ENCODE assay signal across 9 cellular contexts in the genomic region with DNA sequence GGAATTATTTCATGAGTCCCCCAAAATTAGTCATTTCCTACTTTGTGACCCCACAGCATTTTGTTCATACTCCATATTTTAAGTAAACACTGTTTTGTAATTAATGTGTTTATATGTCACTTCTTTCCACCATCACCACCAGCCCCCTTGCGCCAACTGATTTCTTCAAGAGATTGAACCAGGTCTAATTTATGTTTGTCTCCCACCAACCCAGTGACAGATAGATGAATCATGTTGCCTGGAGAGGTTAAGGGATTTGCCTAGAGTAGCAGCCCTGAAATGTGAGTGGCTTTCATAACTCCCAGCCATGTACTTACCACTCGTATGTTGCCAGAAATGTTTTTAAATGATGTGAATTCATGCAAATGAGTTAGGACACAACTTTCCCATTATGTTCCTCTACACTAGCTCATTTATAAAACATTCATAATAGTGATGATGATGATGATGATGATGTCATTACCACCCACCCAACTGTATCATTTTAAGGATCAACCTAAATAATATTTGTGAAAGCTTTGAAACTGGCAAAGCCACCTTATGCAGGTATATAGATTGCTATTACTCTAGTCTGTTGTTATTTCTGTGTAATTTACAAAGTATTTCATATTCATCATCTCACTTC.
A peak's percentile ranks its signal among the peaks of the same experiment; 100 is the strongest.
DNase-seq lines count a peak whose midpoint lies in the region; ATAC-seq, FAIRE-seq and TF ChIP-seq lines count a peak whose summit lies in the region.
"Had no signal": no experiment of that assay in that cellular context is flagged by ENCODE, and none has a peak within 500 bp of the region (broad histone marks: within the 10 kb centered on the region; RNA-seq: fewer than 3 reads in every experiment).

No MANE protein-coding gene starts in this region.

- peak; percentile 68 for ATAC-seq in activated T-helper 17 cell treated with anti-CD3 and anti-CD28 coated beads, Interleukin-2, amount 50 U/mL, for 72 hours (replicated peaks)
- ATAC-seq in HG02938 (IDR thresholded peaks at IDR 0.05; ENCODE audit: unreplicated experiment): no peak
- ATAC-seq in left colon: no peak

- H3K4me2 ChIP-seq in H9 (ENCODE audit: insufficient read depth, insufficient read length, low read length) (no peak overlapping the region), keratinocyte (ENCODE audit: control insufficient read depth, extremely low read depth, insufficient read depth, low read depth, low read length) (peak overlapping the region; percentile 12)

- H3K4me3 Mint-ChIP-seq in H9: no peak overlapping the region
- H3K4me3 Mint-ChIP-seq in activated T-helper 17 cell treated with anti-CD3 and anti-CD28 coated beads, Interleukin-2, amount 50 U/mL, for 72 hours: peak overlapping the region; percentile 36

- no peak overlapping the region for H3K4ac ChIP-seq in H9 (ENCODE audit: low read depth, low read length)

- peak; percentile 48 for FAIRE-seq in keratinocyte (lab: Jason Lieb, UNC)

- no peak overlapping the region for H4K5ac ChIP-seq in H9 (ENCODE audit: insufficient read length, low read depth, low read length)

- H3K36me3 ChIP-seq in keratinocyte (ENCODE audit: control insufficient read depth in 2 of 2, extremely low read depth in 1 of 2, insufficient read depth in 2 of 2, low read length in 2 of 2): peaks cover 0 to 9% of the 10 kb centered on the region in 2 experiments
- H3K36me3 ChIP-seq: Peyer's patch had no signal

- H2AK5ac ChIP-seq in H9 (ENCODE audit: insufficient read length, low read length): peak overlapping the region; percentile 87

- no peak overlapping the region for H2BK120ac ChIP-seq in H9 (ENCODE audit: low read depth, low read length, poor library complexity, severe bottlenecking)

- H3K14ac ChIP-seq in H9 (ENCODE audit: insufficient read depth, low read length): no peak overlapping the region

- no peaks in the 10 kb centered on the region for H3K23me2 ChIP-seq in H9 (ENCODE audit: insufficient read length, low read depth, low read length, poor library complexity, severe bottlenecking)

- no peak overlapping the region for H3K18ac ChIP-seq in H9 (ENCODE audit: insufficient read length, low read depth, low read length)

- H3K27me3 ChIP-seq in H9 (ENCODE audit: insufficient read depth, low read length) (no peaks in the 10 kb centered on the region), keratinocyte (ENCODE audit: control insufficient read depth, extremely low read depth, insufficient read depth, low read length) (no peaks in the 10 kb centered on the region)
- H3K27me3 ChIP-seq: Peyer's patch had no signal

- H2BK12ac ChIP-seq in H9 (ENCODE audit: insufficient read length, low read depth, low read length): peak overlapping the region; percentile 84

- no peaks in the 10 kb centered on the region for H4K20me1 ChIP-seq in H9 (ENCODE audit: control insufficient read depth, insufficient read depth, insufficient read length)
- H4K20me1 ChIP-seq in keratinocyte (ENCODE audit: control insufficient read depth, extremely low read depth, insufficient read depth, low read length): no peaks in the 10 kb centered on the region

- H3K79me1 ChIP-seq in H9 (ENCODE audit: insufficient read depth, low read depth, low read length, poor library complexity, severe bottlenecking): peaks cover 5% of the 10 kb centered on the region

- H3K9me1 ChIP-seq in keratinocyte (ENCODE audit: control insufficient read depth, extremely low read depth, insufficient read depth, low read length): peaks cover 2% of the 10 kb centered on the region

- H3K27ac ChIP-seq in H9 (ENCODE audit: insufficient read length, low read depth, low read length): no peak overlapping the region
- peak overlapping the region; percentile 74 for H3K27ac ChIP-seq in keratinocyte (ENCODE audit: control insufficient read depth, insufficient read depth, low read length)
- H3K27ac ChIP-seq: Peyer's patch had no signal

- H2BK15ac ChIP-seq in H9 (ENCODE audit: low read depth, low read length): no peak overlapping the region

- DNase-seq in AG08396 (ENCODE audit: low spot score): peak; percentile 26
- DNase-seq in H9: no peak
- DNase-seq in keratinocyte (ENCODE audit: low read depth, low spot score): no peak
- DNase-seq in left colon: no peak
- no peak for DNase-seq in NCI-H748 treated with DMSO at 0.1 percent for 48 hours (lab: John Stamatoyannopoulos, UW)
- DNase-seq in GM19240 (ENCODE audit: insufficient read length, low spot score): no peak
- DNase-seq: Peyer's patch had no signal

- H3K56ac ChIP-seq in H9 (ENCODE audit: insufficient read length, low read depth, low read length): no peak overlapping the region

- dilution Hi-C loops in keratinocyte (cut with MboI; ENCODE audit: extremely low pct_ligation_motif_present, low sequenced_read_pairs): no loop called here

- no peaks in the 10 kb centered on the region for H3K9me3 ChIP-seq in H9 (ENCODE audit: control insufficient read depth, low read depth, low read length)
- no peaks in the 10 kb centered on the region for H3K9me3 ChIP-seq in keratinocyte (ENCODE audit: control insufficient read depth, low read depth, low read length)
- H3K9me3 ChIP-seq: Peyer's patch had no signal

- no peak overlapping the region for H4K91ac ChIP-seq in H9 (ENCODE audit: insufficient read length, low read depth, low read length)

- no peaks in the 10 kb centered on the region for H3K27me3 Mint-ChIP-seq in H9 (ENCODE audit: low read depth)
- H3K27me3 Mint-ChIP-seq in activated T-helper 17 cell treated with anti-CD3 and anti-CD28 coated beads, Interleukin-2, amount 50 U/mL, for 72 hours: no peaks in the 10 kb centered on the region

- no peak overlapping the region for H3K4me3 ChIP-seq in keratinocyte (ENCODE audit: control insufficient read depth in 2 of 3, extremely low read depth in 1 of 3, insufficient read depth in 2 of 3, low read depth in 1 of 3, low read length in 3 of 3)
- H3K4me3 ChIP-seq: Peyer's patch had no signal

- intact Hi-C loops in left colon (cut with DNase I, micrococcal nuclease): no loop called here

- no peak overlapping the region for H3K9ac ChIP-seq in H9 (ENCODE audit: extremely low read depth, insufficient read length, low read length)
- no peak overlapping the region for H3K9ac ChIP-seq in keratinocyte (ENCODE audit: control insufficient read depth, extremely low read depth, insufficient read depth, low read length)

- no peak overlapping the region for H3K23ac ChIP-seq in H9 (ENCODE audit: insufficient read length, low read depth, low read length)

- H3T11ph ChIP-seq in H9 (ENCODE audit: low read length): no peak overlapping the region

- TF ChIP-seq CTCF in H9 (conservative IDR thresholded peaks at IDR 0.05) (no peak), keratinocyte (optimal IDR thresholded peaks at IDR 0.05 in 1 of 3, IDR thresholded peaks at IDR 0.05 in 1 of 3, conservative IDR thresholded peaks at IDR 0.05 in 1 of 3; ENCODE audit: extremely low read depth in 1 of 3, insufficient read depth in 2 of 3, low read length in 3 of 3) (no peak)

- H2BK5ac ChIP-seq in H9 (ENCODE audit: insufficient read length, low read length): no peak overlapping the region

- H3K9me3 Mint-ChIP-seq in H9: no peaks in the 10 kb centered on the region
- no peaks in the 10 kb centered on the region for H3K9me3 Mint-ChIP-seq in activated T-helper 17 cell treated with anti-CD3 and anti-CD28 coated beads, Interleukin-2, amount 50 U/mL, for 72 hours

- H3K36me3 Mint-ChIP-seq in H9 (ENCODE audit: insufficient read depth in 1 of 3, low read depth in 3 of 3): peaks cover 3 to 6% (median 4%) of the 10 kb centered on the region in 3 experiments; a peak in 3 of 7 replicates
- H3K36me3 Mint-ChIP-seq in activated T-helper 17 cell treated with anti-CD3 and anti-CD28 coated beads, Interleukin-2, amount 50 U/mL, for 72 hours (ENCODE audit: low read depth): peaks cover 20% of the 10 kb centered on the region

- peaks cover 84 to 89% of the 10 kb centered on the region in 2 experiments for H3K4me1 Mint-ChIP-seq in H9
- peaks cover 29% of the 10 kb centered on the region for H3K4me1 Mint-ChIP-seq in activated T-helper 17 cell treated with anti-CD3 and anti-CD28 coated beads, Interleukin-2, amount 50 U/mL, for 72 hours

- peaks cover 37% of the 10 kb centered on the region for H3K4me1 ChIP-seq in H9 (ENCODE audit: insufficient read depth, low read length)
- peaks cover 31% of the 10 kb centered on the region for H3K4me1 ChIP-seq in keratinocyte (ENCODE audit: control insufficient read depth, extremely low read depth, insufficient read depth, low read length)
- H3K4me1 ChIP-seq: Peyer's patch had no signal

- no peak overlapping the region for H4K8ac ChIP-seq in H9 (replicated peaks; ENCODE audit: insufficient read length, low read depth, low read length)

- H3K27ac Mint-ChIP-seq in H9: peak overlapping the region; percentile 43 to 97 (median 97); a peak in 5 of 7 replicates
- H3K27ac Mint-ChIP-seq in activated T-helper 17 cell treated with anti-CD3 and anti-CD28 coated beads, Interleukin-2, amount 50 U/mL, for 72 hours: peak overlapping the region; percentile 57

- H3K79me2 ChIP-seq in H9 (ENCODE audit: insufficient read depth, low read length) (no peaks in the 10 kb centered on the region; the same call in 1 of the 2 replicates), keratinocyte (ENCODE audit: control insufficient read depth, insufficient read depth, low read length) (peaks cover 6% of the 10 kb centered on the region)

- H2AFZ ChIP-seq in H9 (ENCODE audit: low read length): no peak overlapping the region
- H2AFZ ChIP-seq in keratinocyte (ENCODE audit: control insufficient read depth, low read length): no peak overlapping the region

- no CpG with 5 or more reads among the region's 2 CpGs for WGBS in H9 (ENCODE audit: extremely low coverage, insufficient read length, low lambda C conversion rate)

- H2BK20ac ChIP-seq in H9 (ENCODE audit: low read depth, low read length, poor library complexity, severe bottlenecking): no peak overlapping the region
